ENCODE assay signal across 19 cellular contexts in genomic region chr10:11856678-11857077, GRCh38.
"Had no signal": no experiment of that assay in that cellular context is flagged by ENCODE, and none has a peak within 500 bp of the region (broad histone marks: within the 10 kb centered on the region; RNA-seq: fewer than 3 reads in every experiment).

No MANE protein-coding gene starts in this region.

- FAIRE-seq: islet of Langerhans, pancreas had no signal

- H3K36me3 Mint-ChIP-seq: activated CD4-positive, alpha-beta memory T cell treated with anti-CD3 and anti-CD28 coated beads for 36 hours; activated naive CD8-positive, alpha-beta T cell had no signal

- H3K4me3 Mint-ChIP-seq: activated CD4-positive, alpha-beta memory T cell treated with anti-CD3 and anti-CD28 coated beads for 36 hours; activated naive CD8-positive, alpha-beta T cell; brain; dendritic cell treated with granulocyte-macrophage colony-stimulating factor and Interleukin-4, amounts not matched to agents 40 ng/mL and 50 ng/mL, for 4 days; endodermal cell had no signal

- H3K4me3 ChIP-seq: heart right ventricle, left ventricle myocardium inferior, pancreas, thyroid gland, uterus had no signal

- H3K9me3 ChIP-seq: heart right ventricle, left ventricle myocardium inferior, pancreas, thyroid gland, uterus had no signal

- H3K27me3 Mint-ChIP-seq: activated naive CD8-positive, alpha-beta T cell; brain; dendritic cell treated with granulocyte-macrophage colony-stimulating factor and Interleukin-4, amounts not matched to agents 40 ng/mL and 50 ng/mL, for 4 days had no signal

- H3K9me3 Mint-ChIP-seq: activated CD4-positive, alpha-beta memory T cell treated with anti-CD3 and anti-CD28 coated beads for 36 hours; dendritic cell treated with granulocyte-macrophage colony-stimulating factor and Interleukin-4, amounts not matched to agents 40 ng/mL and 50 ng/mL, for 4 days; endodermal cell had no signal

- DNase-seq: activated CD4-positive, alpha-beta memory T cell treated with anti-CD3 and anti-CD28 coated beads for 36 hours; activated CD4-positive, alpha-beta T cell treated with anti-CD3 and anti-CD28 coated beads for 1 hour; activated gamma-delta T cell; activated T-cell treated with anti-CD3 and anti-CD28 coated beads, Interleukin-2, amount 50 U/mL, for 48 hours; amygdala; cerebellar nuclear complex; endodermal cell; heart right ventricle; left ventricle myocardium inferior; mesenchymal stem cell; stimulated activated CD4-positive, alpha-beta T cell treated with anti-CD3 and anti-CD28 coated beads, Interleukin-15, amount 100 ng/mL, for 24 hours; T1000; thyroid gland; uterus had no signal

- H3K36me3 ChIP-seq: uterus had no signal

- H3K4me1 Mint-ChIP-seq: brain, endodermal cell had no signal

- H3K4me1 ChIP-seq: heart right ventricle, left ventricle myocardium inferior, pancreas, thyroid gland, uterus had no signal

- H3K27ac Mint-ChIP-seq: activated CD4-positive, alpha-beta memory T cell treated with anti-CD3 and anti-CD28 coated beads for 36 hours; activated naive CD8-positive, alpha-beta T cell; brain; dendritic cell treated with granulocyte-macrophage colony-stimulating factor and Interleukin-4, amounts not matched to agents 40 ng/mL and 50 ng/mL, for 4 days; endodermal cell had no signal

- H3K27ac ChIP-seq: heart right ventricle, left ventricle myocardium inferior, pancreas, thyroid gland, uterus had no signal

- ATAC-seq: heart right ventricle, pancreas had no signal

- H3K27me3 ChIP-seq: heart right ventricle, pancreas, thyroid gland, uterus had no signal
